Comparison of ENCODE assay signal across 18 cellular contexts in genomic region chrX:155031657-155032056, GRCh38.
"Had no signal": no experiment of that assay in that cellular context is flagged by ENCODE, and none has a peak within 500 bp of the region (broad histone marks: within the 10 kb centered on the region; RNA-seq: fewer than 3 reads in every experiment).

No MANE protein-coding gene starts in this region.

- ATAC-seq: activated CD4-positive, alpha-beta T cell treated with anti-CD3 and anti-CD28 coated beads for 36 hours; activated naive CD4-positive, alpha-beta T cell treated with anti-CD3 and anti-CD28 coated beads, Interleukin-2, amount 50 U/mL, for 72 hours had no signal

- H3K27ac ChIP-seq: PC-9, WERI-Rb-1 had no signal

- H3K4me2 ChIP-seq: PC-9 had no signal

- DNase-seq: activated CD4-positive, alpha-beta memory T cell treated with anti-CD3 and anti-CD28 coated beads, Interleukin-2, amount 10 ng/mL, durations not matched to agents 7 days and 5 days; activated CD4-positive, alpha-beta T cell treated with anti-CD3 and anti-CD28 coated beads, Interleukin-2, amount 50 U/mL, for 1 hour; activated T-cell treated with anti-CD3 and anti-CD28 coated beads for 4 hours; anterior cingulate cortex; Karpas-422; MM.1S; NCI-H1105; NCI-H1436; NCI-H1694 treated with DMSO at 0.1 percent for 48 hours; NCI-H2029 treated with DMSO at 0.1 percent for 48 hours; NCI-H510A treated with DMSO at 0.1 percent for 48 hours; NCI-H69; PC-9; SHP77 treated with DMSO at 0.1 percent for 48 hours; T-helper 9 cell; WERI-Rb-1 had no signal

- H3K4me3 ChIP-seq: PC-9 had no signal

- H2AFZ ChIP-seq: PC-9 had no signal
